ENCODE assay signal across 12 cellular contexts in the genomic region with DNA sequence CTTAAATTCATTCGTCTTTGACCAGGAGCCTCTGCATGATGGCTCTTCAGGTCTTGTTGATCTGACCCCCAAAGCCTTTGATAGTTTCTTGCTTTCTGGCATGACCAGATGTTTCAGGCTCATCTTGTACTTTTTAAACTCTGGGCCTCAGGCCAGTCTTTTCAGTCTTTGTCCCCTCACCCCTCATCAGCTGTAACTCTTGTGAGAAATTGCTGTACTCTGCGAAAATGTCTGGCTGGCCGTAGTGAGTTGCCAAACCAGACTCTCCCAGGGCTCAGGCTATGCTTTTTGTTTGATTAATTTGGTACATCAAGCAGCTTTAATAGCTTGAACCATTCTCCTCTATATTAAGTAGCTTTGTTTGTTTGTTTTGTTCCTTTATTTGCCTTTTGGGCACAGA.
DNase-seq lines count a peak whose midpoint lies in the region; ATAC-seq and TF ChIP-seq lines count a peak whose summit lies in the region.
"Had no signal": no experiment of that assay in that cellular context is flagged by ENCODE, and none has a peak within 500 bp of the region (broad histone marks: within the 10 kb centered on the region; RNA-seq: fewer than 3 reads in every experiment).

No MANE protein-coding gene starts in this region.

- peak overlapping the region; percentile 63 to 75 for H3K27ac ChIP-seq in testis
- H3K27ac ChIP-seq in SJCRH30: no peak overlapping the region

- H3K4me1 ChIP-seq in testis: peaks cover 9% of the 10 kb centered on the region
- no peaks in the 10 kb centered on the region for H3K4me1 ChIP-seq in SJCRH30

- 24 to 46% methylated on average over 3 of the region's 3 CpGs for WGBS in testis, 2 donors

- intact Hi-C loops in testis (cut with DNase I; ENCODE audit: low total_unique reads): no loop called here

- DNase-seq in activated T-cell treated with anti-CD3 and anti-CD28 coated beads, Interleukin-2, amount 50 U/mL, for 72 hours: no peak
- DNase-seq in activated T-cell treated with anti-CD3 and anti-CD28 coated beads for 4 hours (no peak), amniotic epithelial cell (ENCODE audit: low read depth) (peak; percentile 75), immature natural killer cell (no peak), testis (peak; percentile 77), SJCRH30 (no peak)
- DNase-seq: HFFc6; NCI-H1048; NK-92 treated with Interleukin-12 subunit alpha and Interleukin-12 subunit beta, amount 100 ng/mL, for 24 hours had no signal

- TF ChIP-seq CTCF in testis (IDR thresholded peaks at IDR 0.05): no peak

- H3K27me3 Mint-ChIP-seq in activated T-cell treated with anti-CD3 and anti-CD28 coated beads, Interleukin-2, amount 50 U/mL, for 72 hours (ENCODE audit: low read depth): no peaks in the 10 kb centered on the region
- H3K27me3 Mint-ChIP-seq in immature natural killer cell (ENCODE audit: low read depth in 3 of 3): no peaks in the 10 kb centered on the region
- H3K27me3 Mint-ChIP-seq: B cell had no signal

- H3K9me3 Mint-ChIP-seq in activated T-cell treated with anti-CD3 and anti-CD28 coated beads, Interleukin-2, amount 50 U/mL, for 72 hours: peaks cover 10 to 17% of the 10 kb centered on the region in 2 donors
- H3K9me3 Mint-ChIP-seq in immature natural killer cell: peaks cover 1 to 19% (median 5%) of the 10 kb centered on the region in 6 donors

- H3K27me3 ChIP-seq in testis (no peaks in the 10 kb centered on the region), SJCRH30 (no peaks in the 10 kb centered on the region)

- H3K36me3 ChIP-seq in testis (ENCODE audit: low read depth, missing control alignments): no peaks in the 10 kb centered on the region
- no peaks in the 10 kb centered on the region for H3K36me3 ChIP-seq in SJCRH30

- no peak for TF ChIP-seq POLR2A in testis (IDR thresholded peaks at IDR 0.05)

- H3K36me3 Mint-ChIP-seq in activated T-cell treated with anti-CD3 and anti-CD28 coated beads, Interleukin-2, amount 50 U/mL, for 72 hours (ENCODE audit: insufficient read depth in 2 of 2): peaks cover 25 to 31% of the 10 kb centered on the region in 2 donors
- H3K36me3 Mint-ChIP-seq in immature natural killer cell: peaks cover 13 to 18% (median 15%) of the 10 kb centered on the region in 3 donors

- peak overlapping the region; percentile 93 for H3K27ac Mint-ChIP-seq in activated T-cell treated with anti-CD3 and anti-CD28 coated beads, Interleukin-2, amount 50 U/mL, for 72 hours
- H3K27ac Mint-ChIP-seq in immature natural killer cell: peak overlapping the region in 4 of 6 donors; percentile 2 to 58 (median 50)
- H3K27ac Mint-ChIP-seq: B cell, HFFc6 had no signal

- H3K4me3 Mint-ChIP-seq in activated T-cell treated with anti-CD3 and anti-CD28 coated beads, Interleukin-2, amount 50 U/mL, for 72 hours: peak overlapping the region; percentile 18 to 72
- no peak overlapping the region for H3K4me3 Mint-ChIP-seq in immature natural killer cell
- H3K4me3 Mint-ChIP-seq: B cell, HFFc6 had no signal

- H3K4me3 ChIP-seq in testis: no peak overlapping the region
- H3K4me3 ChIP-seq in SJCRH30: no peak overlapping the region

- H3K4me1 Mint-ChIP-seq in activated T-cell treated with anti-CD3 and anti-CD28 coated beads, Interleukin-2, amount 50 U/mL, for 72 hours (ENCODE audit: low read depth): peaks cover 62% of the 10 kb centered on the region
- peaks cover 16 to 38% of the 10 kb centered on the region in 2 donors for H3K4me1 Mint-ChIP-seq in immature natural killer cell

- ATAC-seq in activated T-cell treated with anti-CD3 and anti-CD28 coated beads, Interleukin-2, amount 50 U/mL, for 72 hours (replicated peaks in 1 of 2): no peak
- ATAC-seq in GM18868 (IDR thresholded peaks at IDR 0.05; ENCODE audit: unreplicated experiment): no peak
- no peak for ATAC-seq in HG03565 (IDR thresholded peaks at IDR 0.05; ENCODE audit: unreplicated experiment)

- H3K9me3 ChIP-seq in testis (no peaks in the 10 kb centered on the region), SJCRH30 (replicated peaks) (0 out of 2 replicates have a peak, but pooled peaks cover 11% of the 10 kb centered on the region)

Comparison
In these comparisons a context has a peak if more than half of its experiments do, and no peak if none do; other contexts are left out.
1. DNase-seq: peak in amniotic epithelial cell (single experiment) and testis (single experiment); none in activated T-cell treated with anti-CD3 and anti-CD28 coated beads, Interleukin-2, amount 50 U/mL, for 72 hours (0 of 2), activated T-cell treated with anti-CD3 and anti-CD28 coated beads for 4 hours (single experiment), immature natural killer cell (0 of 3) and SJCRH30 (0 of 2).
2. H3K4me3 Mint-ChIP-seq: peak in activated T-cell treated with anti-CD3 and anti-CD28 coated beads, Interleukin-2, amount 50 U/mL, for 72 hours (2 of 2); none in immature natural killer cell (0 of 5).